Comparison of ENCODE assay signal across 17 cellular contexts in the genomic region with DNA sequence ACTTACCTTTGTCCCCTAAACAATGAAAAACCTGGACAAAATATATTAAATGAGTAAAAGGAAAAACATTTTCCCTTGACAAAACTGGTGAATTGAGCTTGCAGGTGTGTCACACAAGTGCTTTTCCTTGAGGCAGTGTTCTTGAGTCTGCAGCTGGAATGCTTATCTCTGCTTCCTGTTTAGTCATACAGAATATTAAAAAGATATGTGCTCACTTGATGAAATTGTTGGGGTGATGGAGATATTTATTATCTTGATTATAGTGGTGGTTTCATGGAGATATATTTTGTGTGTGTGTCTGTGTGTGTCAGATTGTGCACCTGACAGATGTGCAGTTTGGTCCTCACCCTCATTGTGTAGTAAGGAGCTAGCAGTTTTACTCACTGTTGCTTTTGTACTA. TPM values are rescaled to one million over a fixed set of nuclear protein-coding genes. Genes with fewer than 3 reads are reported as not detected.
DNase-seq lines count a peak whose midpoint lies in the region; ATAC-seq and TF ChIP-seq lines count a peak whose summit lies in the region.
"Had no signal": no experiment of that assay in that cellular context is flagged by ENCODE, and none has a peak within 500 bp of the region (broad histone marks: within the 10 kb centered on the region; RNA-seq: fewer than 3 reads in every experiment).

No MANE protein-coding gene starts in this region.

- H3K27ac ChIP-seq in DND-41 (ENCODE audit: low read length), result no peak overlapping the region; the same call in 1 of the 2 replicates
- H3K27ac ChIP-seq: C4-2B, SK-N-MC had no signal

- peak overlapping the region; percentile 81; the same call in 1 of the 2 replicates for H3K4me2 ChIP-seq in DND-41 (ENCODE audit: insufficient read depth, low read length)

- H3K36me3 ChIP-seq in DND-41 (ENCODE audit: insufficient read depth, low read length), result peaks cover 55% of the 10 kb centered on the region
- no peaks in the 10 kb centered on the region for H3K36me3 ChIP-seq in mucosa of stomach (ENCODE audit: control insufficient read depth, insufficient read depth, low read length)

- no peak overlapping the region for H3K9ac ChIP-seq in DND-41 (ENCODE audit: low read depth, low read length)
- H3K9ac ChIP-seq in mucosa of stomach (ENCODE audit: low read length), result peak overlapping the region; percentile 20

- peaks cover 47% of the 10 kb centered on the region for H3K4me1 ChIP-seq in DND-41 (ENCODE audit: insufficient read depth, low read length)
- peaks cover 18% of the 10 kb centered on the region for H3K4me1 ChIP-seq in mucosa of stomach (ENCODE audit: control insufficient read depth, insufficient read depth, low read length)

- H3K79me2 ChIP-seq in DND-41 (ENCODE audit: insufficient read depth, low read length), result peaks cover 54% of the 10 kb centered on the region

- H3K9me3 ChIP-seq in DND-41 (ENCODE audit: insufficient read depth, low read length, severe bottlenecking), result no peaks in the 10 kb centered on the region
- no peaks in the 10 kb centered on the region for H3K9me3 ChIP-seq in mucosa of stomach (ENCODE audit: control insufficient read depth, low read length)

- no peak for TF ChIP-seq CTCF in DND-41 (IDR thresholded peaks at IDR 0.05; ENCODE audit: borderline replicate concordance, extremely low read depth, low read length, poor library complexity, severe bottlenecking)
- TF ChIP-seq CTCF in choroid plexus epithelial cell (conservative IDR thresholded peaks at IDR 0.05; ENCODE audit: low read depth, low read length), result no peak

- no peak overlapping the region for H3K4me3 ChIP-seq in DND-41 (ENCODE audit: low read depth in 1 of 2, low read length in 2 of 2)
- no peak overlapping the region for H3K4me3 ChIP-seq in choroid plexus epithelial cell (ENCODE audit: low read depth, low read length)
- H3K4me3 ChIP-seq in mucosa of stomach (ENCODE audit: low read length), result no peak overlapping the region

- H4K20me1 ChIP-seq in DND-41 (ENCODE audit: insufficient read depth, low read length), result peaks cover 3% of the 10 kb centered on the region; the same call in 1 of the 2 replicates

- no peak for ATAC-seq in DND-41 (ENCODE audit: insufficient read depth, low read depth)
- ATAC-seq: activated CD8-positive, alpha-beta T cell treated with anti-CD3 and anti-CD28 coated beads, Interleukin-2, amount 10 ng/mL, durations not matched to agents 7 days and 5 days; naive thymus-derived CD8-positive, alpha-beta T cell had no signal

- H2AFZ ChIP-seq in DND-41 (ENCODE audit: low read depth, low read length), result no peak overlapping the region

- H3K27me3 ChIP-seq in DND-41 (ENCODE audit: insufficient read depth, low read length, poor library complexity), result no peaks in the 10 kb centered on the region
- H3K27me3 ChIP-seq in mucosa of stomach (ENCODE audit: control insufficient read depth, insufficient read depth, low read length), result no peaks in the 10 kb centered on the region

- DNase-seq in DND-41 (no peak), M059J (ENCODE audit: low read depth) (peak; percentile 48), choroid plexus epithelial cell (ENCODE audit: low read depth) (peak; percentile 50), hepatic stellate cell (ENCODE audit: low spot score) (no peak), C1 segment of cervical spinal cord (lab: John Stamatoyannopoulos, UW) (no peak), HK-2 (ENCODE audit: unreplicated experiment) (no peak)
- no peak for DNase-seq in effector CD8-positive, alpha-beta T cell (lab: John Stamatoyannopoulos, UW)
- DNase-seq: activated CD8-positive, alpha-beta T cell treated with anti-CD3 and anti-CD28 coated beads, Interleukin-2, amount 10 ng/mL, durations not matched to agents 7 days and 5 days; amniotic stem cell; cortex of kidney; naive thymus-derived CD8-positive, alpha-beta T cell; NCI-H1694; NCI-H446 treated with DMSO at 0.1 percent for 48 hours; stimulated activated CD4-positive, alpha-beta T cell treated with anti-CD3 and anti-CD28 coated beads, Interleukin-15, amount 100 ng/mL, for 24 hours had no signal

RNA-seq across cellular contexts. Expression of a gene that starts 3.3 kb away (rescaled TPM):
- 15.1 and 30.3 TPM in 2 replicates for total RNA-seq in M059J (2014; rRNA removed; shearing (Covaris generic))

Comparison
In these comparisons a context has a peak if more than half of its experiments do, and no peak if none do; other contexts are left out.
1. DNase-seq: peak in M059J (single experiment) and choroid plexus epithelial cell (single experiment); none in DND-41 (single experiment), hepatic stellate cell (single experiment), effector CD8-positive, alpha-beta T cell (single experiment), C1 segment of cervical spinal cord (0 of 14) and HK-2 (single experiment).